Comparison of ENCODE assay signal across 1 cellular context in the genomic region with DNA sequence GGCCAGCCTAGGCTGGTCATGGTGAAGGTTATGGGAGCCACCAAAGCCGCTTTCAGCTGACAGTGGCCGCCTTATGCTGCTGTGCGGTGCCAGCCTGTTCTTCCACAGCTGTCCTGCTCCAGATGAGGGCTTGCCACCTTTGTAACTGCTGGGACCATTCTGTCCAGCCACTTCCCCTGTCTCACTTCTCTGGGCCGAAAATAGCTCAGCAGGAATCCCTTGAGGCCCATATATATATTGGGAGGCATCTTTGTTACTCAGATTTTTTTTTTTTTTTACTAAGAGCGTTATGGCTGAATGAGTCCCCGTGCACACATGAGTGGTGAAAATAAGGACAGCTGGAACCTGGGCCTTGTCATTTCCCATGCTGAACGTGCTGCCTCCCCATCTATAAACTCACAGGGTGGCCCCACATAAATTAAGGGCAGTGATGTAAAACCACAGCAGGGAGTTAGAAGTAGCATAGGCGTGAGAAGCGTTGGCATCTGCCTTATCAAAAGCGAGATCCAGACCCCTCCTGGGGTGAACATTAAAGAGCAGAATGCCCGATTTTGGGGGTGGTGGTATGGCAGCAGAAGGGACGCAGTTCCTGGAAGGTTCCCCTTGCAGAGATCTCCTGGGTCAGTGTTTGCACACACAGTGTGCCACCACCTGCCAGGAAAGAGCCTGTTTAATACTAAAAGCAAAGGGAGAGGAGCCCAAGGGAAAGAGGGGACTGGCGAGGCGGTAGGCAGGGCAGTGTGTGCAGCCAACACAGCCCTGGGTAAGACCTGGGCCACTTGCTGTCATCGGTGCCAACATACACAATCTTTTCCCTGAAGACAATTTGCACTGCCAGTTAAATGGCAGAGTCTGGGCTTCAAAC.
TF ChIP-seq lines count a peak whose summit lies in the region.

No MANE protein-coding gene starts in this region.

TF ChIP-seq in HEK293, 187 proteins besides CTCF, POLR2A, EP300 and RAD21 (continued from another document):
- TF ChIP-seq, protein P1, sequence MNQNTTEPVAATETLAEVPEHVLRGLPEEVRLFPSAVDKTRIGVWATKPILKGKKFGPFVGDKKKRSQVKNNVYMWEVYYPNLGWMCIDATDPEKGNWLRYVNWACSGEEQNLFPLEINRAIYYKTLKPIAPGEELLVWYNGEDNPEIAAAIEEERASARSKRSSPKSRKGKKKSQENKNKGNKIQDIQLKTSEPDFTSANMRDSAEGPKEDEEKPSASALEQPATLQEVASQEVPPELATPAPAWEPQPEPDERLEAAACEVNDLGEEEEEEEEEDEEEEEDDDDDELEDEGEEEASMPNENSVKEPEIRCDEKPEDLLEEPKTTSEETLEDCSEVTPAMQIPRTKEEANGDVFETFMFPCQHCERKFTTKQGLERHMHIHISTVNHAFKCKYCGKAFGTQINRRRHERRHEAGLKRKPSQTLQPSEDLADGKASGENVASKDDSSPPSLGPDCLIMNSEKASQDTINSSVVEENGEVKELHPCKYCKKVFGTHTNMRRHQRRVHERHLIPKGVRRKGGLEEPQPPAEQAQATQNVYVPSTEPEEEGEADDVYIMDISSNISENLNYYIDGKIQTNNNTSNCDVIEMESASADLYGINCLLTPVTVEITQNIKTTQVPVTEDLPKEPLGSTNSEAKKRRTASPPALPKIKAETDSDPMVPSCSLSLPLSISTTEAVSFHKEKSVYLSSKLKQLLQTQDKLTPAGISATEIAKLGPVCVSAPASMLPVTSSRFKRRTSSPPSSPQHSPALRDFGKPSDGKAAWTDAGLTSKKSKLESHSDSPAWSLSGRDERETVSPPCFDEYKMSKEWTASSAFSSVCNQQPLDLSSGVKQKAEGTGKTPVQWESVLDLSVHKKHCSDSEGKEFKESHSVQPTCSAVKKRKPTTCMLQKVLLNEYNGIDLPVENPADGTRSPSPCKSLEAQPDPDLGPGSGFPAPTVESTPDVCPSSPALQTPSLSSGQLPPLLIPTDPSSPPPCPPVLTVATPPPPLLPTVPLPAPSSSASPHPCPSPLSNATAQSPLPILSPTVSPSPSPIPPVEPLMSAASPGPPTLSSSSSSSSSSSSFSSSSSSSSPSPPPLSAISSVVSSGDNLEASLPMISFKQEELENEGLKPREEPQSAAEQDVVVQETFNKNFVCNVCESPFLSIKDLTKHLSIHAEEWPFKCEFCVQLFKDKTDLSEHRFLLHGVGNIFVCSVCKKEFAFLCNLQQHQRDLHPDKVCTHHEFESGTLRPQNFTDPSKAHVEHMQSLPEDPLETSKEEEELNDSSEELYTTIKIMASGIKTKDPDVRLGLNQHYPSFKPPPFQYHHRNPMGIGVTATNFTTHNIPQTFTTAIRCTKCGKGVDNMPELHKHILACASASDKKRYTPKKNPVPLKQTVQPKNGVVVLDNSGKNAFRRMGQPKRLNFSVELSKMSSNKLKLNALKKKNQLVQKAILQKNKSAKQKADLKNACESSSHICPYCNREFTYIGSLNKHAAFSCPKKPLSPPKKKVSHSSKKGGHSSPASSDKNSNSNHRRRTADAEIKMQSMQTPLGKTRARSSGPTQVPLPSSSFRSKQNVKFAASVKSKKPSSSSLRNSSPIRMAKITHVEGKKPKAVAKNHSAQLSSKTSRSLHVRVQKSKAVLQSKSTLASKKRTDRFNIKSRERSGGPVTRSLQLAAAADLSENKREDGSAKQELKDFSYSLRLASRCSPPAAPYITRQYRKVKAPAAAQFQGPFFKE (tag by site-specific recombination; IDR thresholded peaks at IDR 0.05; ENCODE audit: borderline replicate concordance), result no peak
- TF ChIP-seq RBAK (tag by site-specific recombination; IDR thresholded peaks at IDR 0.05), result no peak
- peak; percentile 97 for TF ChIP-seq ZIC2 (tag by site-specific recombination; IDR thresholded peaks at IDR 0.05)
- TF ChIP-seq, protein P2, sequence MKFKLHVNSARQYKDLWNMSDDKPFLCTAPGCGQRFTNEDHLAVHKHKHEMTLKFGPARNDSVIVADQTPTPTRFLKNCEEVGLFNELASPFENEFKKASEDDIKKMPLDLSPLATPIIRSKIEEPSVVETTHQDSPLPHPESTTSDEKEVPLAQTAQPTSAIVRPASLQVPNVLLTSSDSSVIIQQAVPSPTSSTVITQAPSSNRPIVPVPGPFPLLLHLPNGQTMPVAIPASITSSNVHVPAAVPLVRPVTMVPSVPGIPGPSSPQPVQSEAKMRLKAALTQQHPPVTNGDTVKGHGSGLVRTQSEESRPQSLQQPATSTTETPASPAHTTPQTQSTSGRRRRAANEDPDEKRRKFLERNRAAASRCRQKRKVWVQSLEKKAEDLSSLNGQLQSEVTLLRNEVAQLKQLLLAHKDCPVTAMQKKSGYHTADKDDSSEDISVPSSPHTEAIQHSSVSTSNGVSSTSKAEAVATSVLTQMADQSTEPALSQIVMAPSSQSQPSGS (tag by site-specific recombination; IDR thresholded peaks at IDR 0.05; ENCODE audit: low read depth), result no peak
- TF ChIP-seq ZNF274 (IDR thresholded peaks at IDR 0.05; ENCODE audit: low read length), result no peak
- TF ChIP-seq ZNF274 (tag by site-specific recombination; IDR thresholded peaks at IDR 0.05; ENCODE audit: borderline replicate concordance), result no peak
- TF ChIP-seq, protein P3, sequence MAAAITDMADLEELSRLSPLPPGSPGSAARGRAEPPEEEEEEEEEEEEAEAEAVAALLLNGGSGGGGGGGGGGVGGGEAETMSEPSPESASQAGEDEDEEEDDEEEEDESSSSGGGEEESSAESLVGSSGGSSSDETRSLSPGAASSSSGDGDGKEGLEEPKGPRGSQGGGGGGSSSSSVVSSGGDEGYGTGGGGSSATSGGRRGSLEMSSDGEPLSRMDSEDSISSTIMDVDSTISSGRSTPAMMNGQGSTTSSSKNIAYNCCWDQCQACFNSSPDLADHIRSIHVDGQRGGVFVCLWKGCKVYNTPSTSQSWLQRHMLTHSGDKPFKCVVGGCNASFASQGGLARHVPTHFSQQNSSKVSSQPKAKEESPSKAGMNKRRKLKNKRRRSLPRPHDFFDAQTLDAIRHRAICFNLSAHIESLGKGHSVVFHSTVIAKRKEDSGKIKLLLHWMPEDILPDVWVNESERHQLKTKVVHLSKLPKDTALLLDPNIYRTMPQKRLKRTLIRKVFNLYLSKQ (tag by site-specific recombination; IDR thresholded peaks at IDR 0.05; ENCODE audit: borderline replicate concordance), result no peak
- TF ChIP-seq ZNF48 (tag by site-specific recombination; IDR thresholded peaks at IDR 0.05), result no peak
- no peak for TF ChIP-seq ZNF155 (tag by site-specific recombination; IDR thresholded peaks at IDR 0.05)
TF ChIP-seq in HEK293: peak in this region for 4.
